ENCODE assay signal across 20 cellular contexts in the genomic region with DNA sequence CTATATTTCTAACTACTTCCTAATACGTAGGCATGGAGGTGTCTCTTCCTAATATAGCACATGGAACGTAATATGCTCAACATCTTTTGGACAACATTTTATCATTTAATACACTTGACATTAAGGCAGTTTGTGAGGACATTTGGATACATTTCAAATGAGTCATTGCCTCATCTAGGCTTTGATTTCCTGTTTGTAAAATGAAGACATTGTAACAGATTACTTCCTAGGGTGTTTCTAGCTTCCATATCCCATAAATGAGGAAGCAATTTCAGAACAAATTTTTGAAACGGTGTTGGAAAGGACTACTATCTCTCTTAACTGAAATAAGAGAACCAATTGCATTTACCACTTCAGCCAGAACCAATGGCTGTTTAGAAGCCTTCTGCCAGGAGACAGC. TPM values are rescaled to one million over a fixed set of nuclear protein-coding genes. Genes with fewer than 3 reads are reported as not detected.
DNase-seq lines count a peak whose midpoint lies in the region; ATAC-seq and TF ChIP-seq lines count a peak whose summit lies in the region.
"Had no signal": no experiment of that assay in that cellular context is flagged by ENCODE, and none has a peak within 500 bp of the region (broad histone marks: within the 10 kb centered on the region; RNA-seq: fewer than 3 reads in every experiment).

No MANE protein-coding gene starts in this region.

- no peak for ATAC-seq in activated T-helper 17 cell treated with anti-CD3 and anti-CD28 coated beads, Interleukin-2, amount 50 U/mL, for 72 hours (replicated peaks)
- ATAC-seq in activated T-cell treated with anti-CD3 and anti-CD28 coated beads, Interleukin-2, amount 50 U/mL, for 4 hours: no peak
- ATAC-seq: left colon, psoas muscle had no signal

- no peaks in the 10 kb centered on the region for H3K27me3 Mint-ChIP-seq in activated T-helper 17 cell treated with anti-CD3 and anti-CD28 coated beads, Interleukin-2, amount 50 U/mL, for 72 hours
- no peaks in the 10 kb centered on the region for H3K27me3 Mint-ChIP-seq in activated T-cell treated with anti-CD3 and anti-CD28 coated beads, Interleukin-2, amount 50 U/mL, for 4 hours (ENCODE audit: low read depth)
- H3K27me3 Mint-ChIP-seq: activated CD4-positive, alpha-beta memory T cell treated with anti-CD3 and anti-CD28 coated beads, Interleukin-2, amount 10 ng/mL, durations not matched to agents 7 days and 5 days had no signal

- BruUV-seq in A673 (replicated peaks; lab: Mats Ljungman, UMichigan): no TSS peak

- TF ChIP-seq CTCF in A673 (conservative IDR thresholded peaks at IDR 0.05; ENCODE audit: low read depth, low read length) (no peak), fibroblast of pulmonary artery (IDR thresholded peaks at IDR 0.05; ENCODE audit: low read length, missing control alignments) (no peak)

- H3K4me3 Mint-ChIP-seq in activated T-helper 17 cell treated with anti-CD3 and anti-CD28 coated beads, Interleukin-2, amount 50 U/mL, for 72 hours: no peak overlapping the region
- no peak overlapping the region for H3K4me3 Mint-ChIP-seq in activated T-cell treated with anti-CD3 and anti-CD28 coated beads, Interleukin-2, amount 50 U/mL, for 4 hours
- H3K4me3 Mint-ChIP-seq: activated CD4-positive, alpha-beta memory T cell treated with anti-CD3 and anti-CD28 coated beads, Interleukin-2, amount 10 ng/mL, durations not matched to agents 7 days and 5 days; B cell had no signal

- no peaks in the 10 kb centered on the region for H3K36me3 ChIP-seq in A673 (ENCODE audit: insufficient read depth, low read length, poor library complexity, severe bottlenecking)

- POLR2A ChIA-PET in A673 (lab: Charles Lee; ENCODE audit: low non-redundant PET): no interaction called here

- H3K4me1 Mint-ChIP-seq in activated T-helper 17 cell treated with anti-CD3 and anti-CD28 coated beads, Interleukin-2, amount 50 U/mL, for 72 hours: peaks cover 14% of the 10 kb centered on the region
- H3K4me1 Mint-ChIP-seq in activated T-cell treated with anti-CD3 and anti-CD28 coated beads, Interleukin-2, amount 50 U/mL, for 4 hours (ENCODE audit: low read depth): peaks cover 14% of the 10 kb centered on the region

- H3K4me3 ChIP-seq in A673 (ENCODE audit: low read depth, low read length, poor library complexity, severe bottlenecking) (no peak overlapping the region), fibroblast of pulmonary artery (replicated peaks; ENCODE audit: low read depth, low read length) (no peak overlapping the region)
- H3K4me3 ChIP-seq: psoas muscle had no signal

- H3K36me3 Mint-ChIP-seq in activated T-helper 17 cell treated with anti-CD3 and anti-CD28 coated beads, Interleukin-2, amount 50 U/mL, for 72 hours (ENCODE audit: low read depth): no peaks in the 10 kb centered on the region
- no peaks in the 10 kb centered on the region for H3K36me3 Mint-ChIP-seq in activated T-cell treated with anti-CD3 and anti-CD28 coated beads, Interleukin-2, amount 50 U/mL, for 4 hours (ENCODE audit: insufficient read depth)

- no peak overlapping the region for H3K27ac ChIP-seq in A673 (ENCODE audit: low read depth, low read length, poor library complexity, severe bottlenecking)
- H3K27ac ChIP-seq: HL-60, psoas muscle had no signal

- DNase-seq in A673 (ENCODE audit: low spot score) (peak; percentile 19), HCEC 1CT (peak; percentile 65), fibroblast of pulmonary artery (ENCODE audit: low read depth) (peak; percentile 72), midbrain (lab: John Stamatoyannopoulos, UW) (no peak), NCI-H1417 treated with DMSO at 0.1 percent for 48 hours (lab: John Stamatoyannopoulos, UW) (no peak)
- DNase-seq in activated T-cell treated with anti-CD3 and anti-CD28 coated beads, Interleukin-2, amount 50 U/mL, for 4 hours: no peak
- no peak for DNase-seq in activated CD8-positive, alpha-beta memory T cell treated with anti-CD3 and anti-CD28 coated beads, Interleukin-2, amount 50 U/mL, for 4 hours
- DNase-seq: activated CD4-positive, alpha-beta memory T cell treated with anti-CD3 and anti-CD28 coated beads, Interleukin-2, amount 10 ng/mL, durations not matched to agents 7 days and 5 days; activated effector memory CD4-positive, alpha-beta T cell treated with Interleukin-2 at 50 U/mL for 16 hours; DMS53; effector memory CD4-positive, alpha-beta T cell; left colon; NCI-H2081 treated with DMSO at 0.1 percent for 48 hours; NCI-H82; psoas muscle; SHP77 treated with DMSO at 0.1 percent for 48 hours had no signal

- H3K4me1 ChIP-seq in A673 (ENCODE audit: insufficient read depth, low read length, poor library complexity, severe bottlenecking): no peaks in the 10 kb centered on the region
- H3K4me1 ChIP-seq: psoas muscle had no signal

- no peaks in the 10 kb centered on the region for H3K9me3 Mint-ChIP-seq in activated T-helper 17 cell treated with anti-CD3 and anti-CD28 coated beads, Interleukin-2, amount 50 U/mL, for 72 hours
- no peaks in the 10 kb centered on the region for H3K9me3 Mint-ChIP-seq in activated T-cell treated with anti-CD3 and anti-CD28 coated beads, Interleukin-2, amount 50 U/mL, for 4 hours
- H3K9me3 Mint-ChIP-seq: activated CD4-positive, alpha-beta memory T cell treated with anti-CD3 and anti-CD28 coated beads, Interleukin-2, amount 10 ng/mL, durations not matched to agents 7 days and 5 days had no signal

- intact Hi-C loops in A673 (cut with micrococcal nuclease; ENCODE audit: unreplicated experiment): no loop called here

- no peaks in the 10 kb centered on the region for H3K27me3 ChIP-seq in A673 (replicated peaks; ENCODE audit: insufficient read depth, low read depth, low read length, poor library complexity)

- no peaks in the 10 kb centered on the region for H3K9me3 ChIP-seq in A673 (ENCODE audit: low read depth, low read length, poor library complexity, severe bottlenecking)
- H3K9me3 ChIP-seq: psoas muscle had no signal

- peak overlapping the region; percentile 26 for H3K27ac Mint-ChIP-seq in activated T-helper 17 cell treated with anti-CD3 and anti-CD28 coated beads, Interleukin-2, amount 50 U/mL, for 72 hours
- H3K27ac Mint-ChIP-seq: activated CD4-positive, alpha-beta memory T cell treated with anti-CD3 and anti-CD28 coated beads, Interleukin-2, amount 10 ng/mL, durations not matched to agents 7 days and 5 days; B cell had no signal

- CTCF ChIA-PET in A673 (lab: Charles Lee): no interaction called here

RNA-seq across cellular contexts. Expression of gene SLC28A3, which starts 38.7 kb away (rescaled TPM):
- not detected in 2 replicates for total RNA-seq in A673 (2021)
- 1 to 10 TPM in 1 of 2 donors, under 1 TPM in 1; 0.37 to 1.5 TPM for total RNA-seq in activated T-helper 17 cell treated with anti-CD3 and anti-CD28 coated beads, Interleukin-2, amount 50 U/mL, for 72 hours
- under 1 TPM; 0.08 to 0.11 (median 0.08) TPM for total RNA-seq in activated T-cell treated with anti-CD3 and anti-CD28 coated beads, Interleukin-2, amount 50 U/mL, for 4 hours
- total RNA-seq: B cell, psoas muscle, temporal lobe had no signal

Comparison
In these comparisons a context has a peak if more than half of its experiments do, and no peak if none do; other contexts are left out.
1. DNase-seq: peak in A673 (single experiment), HCEC 1CT (single experiment) and fibroblast of pulmonary artery (single experiment); none in midbrain (single experiment), activated T-cell treated with anti-CD3 and anti-CD28 coated beads, Interleukin-2, amount 50 U/mL, for 4 hours (single experiment), activated CD8-positive, alpha-beta memory T cell treated with anti-CD3 and anti-CD28 coated beads, Interleukin-2, amount 50 U/mL, for 4 hours (single experiment) and NCI-H1417 treated with DMSO at 0.1 percent for 48 hours (single experiment).